Comparison of ENCODE assay signal across 17 cellular contexts in the genomic region with DNA sequence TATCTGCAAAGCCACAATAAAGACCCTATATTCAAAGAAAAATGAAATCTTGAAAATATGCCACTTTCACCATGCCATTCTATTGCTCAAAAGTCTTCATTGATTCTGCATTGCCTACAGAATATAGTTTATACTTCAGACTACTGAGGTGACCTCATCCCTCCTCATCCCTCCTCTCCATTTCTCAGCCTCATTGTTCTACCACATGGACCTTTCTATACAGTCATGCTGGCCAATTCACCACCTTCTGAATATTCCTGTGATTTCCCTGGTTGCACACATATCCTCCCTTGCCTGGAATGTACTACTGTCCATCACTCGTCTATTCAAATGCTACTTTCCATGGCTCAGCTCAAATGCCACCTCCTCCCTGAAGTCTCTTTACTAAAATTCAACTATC. TPM values are rescaled to one million over a fixed set of nuclear protein-coding genes. Genes with fewer than 3 reads are reported as not detected.
"Had no signal": no experiment of that assay in that cellular context is flagged by ENCODE, and none has a peak within 500 bp of the region (broad histone marks: within the 10 kb centered on the region; RNA-seq: fewer than 3 reads in every experiment).

No MANE protein-coding gene starts in this region.

- H3K27ac ChIP-seq: esophagus muscularis mucosa, left ventricle myocardium inferior, right lobe of liver, spleen, stomach, testis had no signal

- H3K36me3 ChIP-seq: esophagus muscularis mucosa, left ventricle myocardium inferior, right lobe of liver, spleen, stomach had no signal

- H3K27me3 ChIP-seq: esophagus muscularis mucosa, testis had no signal

- FAIRE-seq: colon, keratinocyte had no signal

- H3K4me1 ChIP-seq: testis had no signal

- DNase-seq: activated CD4-positive, alpha-beta T cell treated with anti-CD3 and anti-CD28 coated beads, Interleukin-2, amount 50 U/mL, for 1 hour; activated CD4-positive, CD25-positive, alpha-beta regulatory T cell; activated naive CD4-positive, alpha-beta T cell treated with anti-CD3 and anti-CD28 coated beads, Interleukin-2, amount 50 U/mL, for 16 hours; activated T-cell treated with anti-CD3 and anti-CD28 coated beads for 4 hours; hippocampal formation; left ventricle myocardium inferior; naive thymus-derived CD8-positive, alpha-beta T cell; nucleus accumbens; right lobe of liver; spleen; stimulated activated CD4-positive, alpha-beta T cell treated with anti-CD3 and anti-CD28 coated beads, Interleukin-1b, Interleukin-23, amount 100 ng/mL, for 48 hours; stomach; testis had no signal

- H3K4me3 ChIP-seq: esophagus muscularis mucosa, left ventricle myocardium inferior, right lobe of liver, spleen, stomach, testis had no signal

- H3K9me3 ChIP-seq: esophagus muscularis mucosa, left ventricle myocardium inferior, right lobe of liver, spleen, stomach, testis had no signal

RNA-seq across cellular contexts. Expression of a gene that starts 3.5 kb away (rescaled TPM):
- total RNA-seq: progenitor cell of endocrine pancreas had no signal
- polyA plus RNA-seq: naive thymus-derived CD8-positive, alpha-beta T cell had no signal
